In genomic region chr11:110856993-110857812, GRCh38 we compare ENCODE assay signal across 13 cellular contexts.
DNase-seq lines count a peak whose midpoint lies in the region; ATAC-seq and TF ChIP-seq lines count a peak whose summit lies in the region.
"Had no signal": no experiment of that assay in that cellular context is flagged by ENCODE, and none has a peak within 500 bp of the region (broad histone marks: within the 10 kb centered on the region; RNA-seq: fewer than 3 reads in every experiment).

No MANE protein-coding gene starts in this region.

- TF ChIP-seq CTCF in colonic mucosa (IDR thresholded peaks at IDR 0.05), result no peak

- no peaks in the 10 kb centered on the region for H3K9me3 ChIP-seq in colonic mucosa

- peak overlapping the region; percentile 3; the same call in 1 of the 2 replicates for H3K4me3 ChIP-seq in ACC112 (ENCODE audit: low read depth, low read length)
- no peak overlapping the region for H3K4me3 ChIP-seq in colonic mucosa

- H3K27me3 ChIP-seq in ACC112 (ENCODE audit: insufficient read depth, low read length) (no peaks in the 10 kb centered on the region), colonic mucosa (no peaks in the 10 kb centered on the region)

- no peak for DNase-seq in colonic mucosa
- DNase-seq in GM19240 (ENCODE audit: insufficient read length, low spot score), result no peak
- DNase-seq in dedifferentiated amniotic fluid mesenchymal stem cell (ENCODE audit: extremely low spot score), result no peak
- no peak for DNase-seq in AG08396 (ENCODE audit: low spot score)
- DNase-seq in nucleus accumbens (lab: John Stamatoyannopoulos, UW), result no peak
- DNase-seq: 8988T; effector CD8-positive, alpha-beta T cell; GDM1; immature natural killer cell; substantia nigra had no signal

- no peaks in the 10 kb centered on the region for H3K79me2 ChIP-seq in ACC112 (ENCODE audit: control insufficient read depth, insufficient read depth, low read length, unreplicated experiment)

- intact Hi-C loops in colonic mucosa (cut with DNase I), result no loop called here

- no peak overlapping the region for H2AFZ ChIP-seq in ACC112 (ENCODE audit: low read length, unreplicated experiment)

- ATAC-seq in GM19463 (IDR thresholded peaks at IDR 0.05; ENCODE audit: unreplicated experiment) (peak; percentile 64), HG03159 (IDR thresholded peaks at IDR 0.05; ENCODE audit: unreplicated experiment) (peak; percentile 57)

- peak overlapping the region; percentile 41 for H3K27ac ChIP-seq in ACC112 (ENCODE audit: low read depth, low read length)
- peak overlapping the region; percentile 13 for H3K27ac ChIP-seq in colonic mucosa

- H3K9ac ChIP-seq in colonic mucosa (ENCODE audit: low read depth in 2 of 2, low read length in 2 of 2), result no peak overlapping the region

- H3K4me1 ChIP-seq in ACC112 (ENCODE audit: control insufficient read depth, insufficient read depth, low read length, unreplicated experiment) (peaks cover 22% of the 10 kb centered on the region), colonic mucosa (no peaks in the 10 kb centered on the region)

- no peaks in the 10 kb centered on the region for H3K36me3 ChIP-seq in ACC112 (ENCODE audit: insufficient read depth, low read length)
- H3K36me3 ChIP-seq in colonic mucosa, result no peaks in the 10 kb centered on the region
